1 cellular context compared by ENCODE assay signal in genomic region chr17:27756467-27757371, GRCh38.
TF ChIP-seq lines count a peak whose summit lies in the region.

No MANE protein-coding gene starts in this region.

TF ChIP-seq in GM23338, 12 proteins besides CTCF, POLR2A, EP300 and RAD21 (continued from another document):
- TF ChIP-seq REST (IDR thresholded peaks at IDR 0.05; ENCODE audit: unreplicated experiment) (no peak), ZNF462 (CRISPR knock-in tag; IDR thresholded peaks at IDR 0.05) (no peak), CREB1 (CRISPR knock-in tag; IDR thresholded peaks at IDR 0.05; ENCODE audit: low read depth) (no peak), NANOG (IDR thresholded peaks at IDR 0.05; ENCODE audit: borderline replicate concordance) (no peak), STAT1 (IDR thresholded peaks at IDR 0.05; ENCODE audit: unreplicated experiment) (no peak), JUNB (IDR thresholded peaks at IDR 0.05; ENCODE audit: unreplicated experiment) (no peak), EZH2 (IDR thresholded peaks at IDR 0.05; ENCODE audit: low read depth, unreplicated experiment) (no peak)
TF ChIP-seq in GM23338: peak in this region for 0.
